In the genomic region with DNA sequence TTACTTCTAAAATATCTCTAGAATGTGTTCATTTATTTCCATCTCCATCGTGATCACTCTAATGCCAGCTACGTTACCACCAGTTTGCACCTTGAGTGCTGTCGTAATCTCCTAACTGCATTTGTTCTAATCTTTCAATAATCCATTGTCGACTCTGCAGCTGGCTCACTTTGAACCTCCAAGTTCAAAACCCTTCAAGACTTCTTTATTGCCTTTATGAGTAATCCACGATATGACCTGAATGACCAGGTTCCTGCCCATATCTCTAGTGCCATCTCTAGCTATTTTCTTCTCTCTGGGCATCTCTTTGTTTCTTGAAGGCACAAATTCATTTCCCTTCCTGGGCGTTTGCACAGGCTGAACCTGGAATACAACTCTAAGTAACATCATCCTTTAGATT, we compare ENCODE assay signal across 29 cellular contexts.
"Had no signal": no experiment of that assay in that cellular context is flagged by ENCODE, and none has a peak within 500 bp of the region (broad histone marks: within the 10 kb centered on the region; RNA-seq: fewer than 3 reads in every experiment).

No MANE protein-coding gene starts in this region.

- H3K4me3 ChIP-seq: gastroesophageal sphincter, hepatocyte, neural progenitor cell, right atrium auricular region, smooth muscle cell, tibial nerve had no signal

- H3K27ac Mint-ChIP-seq: activated CD4-positive, alpha-beta memory T cell treated with anti-CD3 and anti-CD28 coated beads for 36 hours; activated CD4-positive, alpha-beta T cell treated with anti-CD3 and anti-CD28 coated beads, Interleukin-2, amount 10 ng/mL, durations not matched to agents 24 days and 14 days; activated T-cell treated with anti-CD3 and anti-CD28 coated beads, Interleukin-2, amount 50 U/mL, for 24 hours; activated T-helper 17 cell treated with anti-CD3 and anti-CD28 coated beads, Interleukin-2, amount 50 U/mL, for 72 hours; natural killer cell; neural progenitor cell; T-helper 17 cell had no signal

- H3K9me3 ChIP-seq: gastroesophageal sphincter, right atrium auricular region, tibial nerve had no signal

- H3K9me3 Mint-ChIP-seq: activated CD4-positive, alpha-beta memory T cell treated with anti-CD3 and anti-CD28 coated beads for 36 hours; activated CD4-positive, alpha-beta T cell treated with anti-CD3 and anti-CD28 coated beads, Interleukin-2, amount 10 ng/mL, durations not matched to agents 24 days and 14 days; activated T-cell treated with anti-CD3 and anti-CD28 coated beads, Interleukin-2, amount 50 U/mL, for 24 hours; activated T-helper 17 cell treated with anti-CD3 and anti-CD28 coated beads, Interleukin-2, amount 50 U/mL, for 72 hours had no signal

- H3K4me1 Mint-ChIP-seq: activated CD4-positive, alpha-beta T cell treated with anti-CD3 and anti-CD28 coated beads, Interleukin-2, amount 10 ng/mL, durations not matched to agents 24 days and 14 days; activated T-helper 17 cell treated with anti-CD3 and anti-CD28 coated beads, Interleukin-2, amount 50 U/mL, for 72 hours; natural killer cell had no signal

- H3K36me3 Mint-ChIP-seq: activated CD4-positive, alpha-beta memory T cell treated with anti-CD3 and anti-CD28 coated beads for 36 hours; natural killer cell had no signal

- ATAC-seq: activated T-helper 17 cell treated with anti-CD3 and anti-CD28 coated beads, Interleukin-2, amount 50 U/mL, for 72 hours; gastroesophageal sphincter; left cardiac atrium; natural killer cell; T-helper 17 cell had no signal

- H3K4me2 ChIP-seq: hepatocyte, neural progenitor cell, smooth muscle cell had no signal

- FAIRE-seq: colon had no signal

- H3K27me3 Mint-ChIP-seq: activated CD4-positive, alpha-beta T cell treated with anti-CD3 and anti-CD28 coated beads, Interleukin-2, amount 10 ng/mL, durations not matched to agents 24 days and 14 days; activated T-cell treated with anti-CD3 and anti-CD28 coated beads, Interleukin-2, amount 50 U/mL, for 24 hours had no signal

- H3K4me1 ChIP-seq: neural progenitor cell, right atrium auricular region had no signal

- H3K4me3 Mint-ChIP-seq: activated CD4-positive, alpha-beta memory T cell treated with anti-CD3 and anti-CD28 coated beads for 36 hours; activated CD4-positive, alpha-beta T cell treated with anti-CD3 and anti-CD28 coated beads, Interleukin-2, amount 10 ng/mL, durations not matched to agents 24 days and 14 days; activated T-cell treated with anti-CD3 and anti-CD28 coated beads, Interleukin-2, amount 50 U/mL, for 24 hours; activated T-helper 17 cell treated with anti-CD3 and anti-CD28 coated beads, Interleukin-2, amount 50 U/mL, for 72 hours; natural killer cell; neural progenitor cell; T-helper 17 cell had no signal

- H3K27ac ChIP-seq: gastroesophageal sphincter, hepatocyte, neural progenitor cell, parathyroid adenoma, right atrium auricular region, tibial nerve, WERI-Rb-1 had no signal

- DNase-seq: activated CD4-positive, alpha-beta memory T cell treated with anti-CD3 and anti-CD28 coated beads for 36 hours; activated CD4-positive, alpha-beta T cell treated with anti-CD3 and anti-CD28 coated beads, Interleukin-2, amount 10 ng/mL, durations not matched to agents 24 days and 14 days; activated CD4-positive, CD25-positive, alpha-beta regulatory T cell treated with anti-CD3 and anti-CD28 coated beads, Interleukin-2, amount 50 U/mL, for 72 hours; activated CD8-positive, alpha-beta memory T cell treated with anti-CD3 and anti-CD28 coated beads, Interleukin-2, amount 50 U/mL, for 4 hours; activated gamma-delta T cell treated with Interleukin-2 at 50 U/mL for 16 hours; activated naive CD4-positive, alpha-beta T cell treated with anti-CD3 and anti-CD28 coated beads, Interleukin-2, amount 50 U/mL, for 16 hours; activated T-cell treated with anti-CD3 and anti-CD28 coated beads, Interleukin-2, amount 50 U/mL, for 24 hours; amniotic stem cell; central memory CD4-positive, alpha-beta T cell; dermis blood vessel endothelial cell; effector CD4-positive, alpha-beta T cell; islet precursor cell; left cardiac atrium; natural killer cell; occipital lobe; stimulated activated CD4-positive, alpha-beta T cell treated with anti-CD3 and anti-CD28 coated beads, Interleukin-1b, Interleukin-23, amount 100 ng/mL, for 48 hours; stimulated activated naive CD4-positive, alpha-beta T cell; T-helper 17 cell; T1000; WERI-Rb-1 had no signal

- H3K9ac ChIP-seq: neural progenitor cell, parathyroid adenoma had no signal

- H3K36me3 ChIP-seq: gastroesophageal sphincter, neural progenitor cell, right atrium auricular region, tibial nerve, WERI-Rb-1 had no signal

- H2AFZ ChIP-seq: hepatocyte, neural progenitor cell, parathyroid adenoma had no signal

- H3K27me3 ChIP-seq: gastroesophageal sphincter, hepatocyte, neural progenitor cell, right atrium auricular region, tibial nerve had no signal
